In genomic region chr2:200901459-200902072, GRCh38 we compare ENCODE assay signal across 8 cellular contexts. TPM values are rescaled to one million over a fixed set of nuclear protein-coding genes. Genes with fewer than 3 reads are reported as not detected.
DNase-seq lines count a peak whose midpoint lies in the region; ATAC-seq, FAIRE-seq and TF ChIP-seq lines count a peak whose summit lies in the region.

No MANE protein-coding gene starts in this region.

- H2AFZ ChIP-seq in SK-N-SH (ENCODE audit: low read depth): peak overlapping the region; percentile 82

- H3K36me3 ChIP-seq in SK-N-SH (replicated peaks in 1 of 2; ENCODE audit: control insufficient read depth in 1 of 2, insufficient read depth in 2 of 2, low read length in 1 of 2): peaks cover 63 to 69% of the 10 kb centered on the region in 2 experiments

- TF ChIP-seq RAD21 in SK-N-SH (IDR thresholded peaks at IDR 0.05; ENCODE audit: low read length): peak; percentile 82

- TF ChIP-seq POLR2A in GM12891 (IDR thresholded peaks at IDR 0.05; ENCODE audit: low read depth, low read length): no peak

- 9% methylated on average over 4 of the region's 4 CpGs for WGBS in SK-N-SH (ENCODE audit: low lambda C conversion rate)

- no peaks in the 10 kb centered on the region for H3K79me2 ChIP-seq in SK-N-SH (ENCODE audit: insufficient read depth)

- peaks cover 43% of the 10 kb centered on the region for H3F3A ChIP-seq in SK-N-SH (replicated peaks; ENCODE audit: insufficient read depth)

- H3K4me2 ChIP-seq in SK-N-SH: no peak overlapping the region

- FAIRE-seq in GM12891 (lab: Jason Lieb, UNC): peak; percentile 90

- intact Hi-C loops in head of caudate nucleus (cut with DNase I) (loop anchor here (5.0 kb wide), 2 partner anchors 256 to 276 kb away; no protein-coding TSS in a partner anchor), posterior vena cava (cut with DNase I) (loop anchor here in 1 of 2 donors (5.0 kb wide), 1 partner anchor 276 kb away; no protein-coding TSS in a partner anchor)

- TF ChIP-seq EP300 in SK-N-SH (IDR thresholded peaks at IDR 0.05; ENCODE audit: borderline replicate concordance in 1 of 2, low read depth in 1 of 2, low read length in 1 of 2): no peak

- ATAC-seq in HG02678 (IDR thresholded peaks at IDR 0.05; ENCODE audit: unreplicated experiment): peak; percentile 98

- POLR2A ChIA-PET in SK-N-SH (lab: Yijun Ruan, JAX): interaction anchor here (0.8 kb wide), 1 partner anchor 12 kb away, joined by 5 read pairs; the partner anchor contains the start of genes NIF3L1 and PPIL3

- H3K4me1 ChIP-seq in SK-N-SH (ENCODE audit: control insufficient read depth in 1 of 2, insufficient read depth in 2 of 2, low read depth in 1 of 2, low read length in 1 of 2): no peaks in the 10 kb centered on the region; a peak in 1 of 4 replicates

- peak; percentile 59 for DNase-seq in GM12891 (ENCODE audit: insufficient read length, low spot score)
- DNase-seq in NCI-H1092 (lab: John Stamatoyannopoulos, UW): peak; percentile 6
- DNase-seq in SK-N-SH: peak; percentile 79
- DNase-seq in activated naive CD4-positive, alpha-beta T cell treated with anti-CD3 and anti-CD28 coated beads, Interleukin-2, amount 50 U/mL, for 16 hours: peak; percentile 60
- DNase-seq in head of caudate nucleus: peak in 38 of 42 donors; percentile 13 to 81 (median 54)
- DNase-seq in putamen (ENCODE audit: low spot score): peak; percentile 59
- DNase-seq in posterior vena cava (ENCODE audit: low spot score): no peak

- no peaks in the 10 kb centered on the region for H3K9me2 ChIP-seq in SK-N-SH

- H3K9ac ChIP-seq in SK-N-SH: no peak overlapping the region; the same call in 1 of the 2 replicates

- H3K27ac ChIP-seq in SK-N-SH (ENCODE audit: low read depth in 2 of 2, low read length in 1 of 2): peak overlapping the region; percentile 45 to 62; a peak in 3 of 4 replicates

- no peaks in the 10 kb centered on the region for H4K20me1 ChIP-seq in SK-N-SH (ENCODE audit: insufficient read depth)

- CTCF ChIA-PET in SK-N-SH (lab: Yijun Ruan, JAX): interaction anchor here (0.6 to 3.0 kb wide), 23 partner anchors 10 to 293 kb away, joined by 3 to 33 read pairs (median 3); partner anchors contain the start of genes NIF3L1 and PPIL3

- TF ChIP-seq CTCF in SK-N-SH (IDR thresholded peaks at IDR 0.05): peak; percentile 80

- H3K27me3 ChIP-seq in SK-N-SH (ENCODE audit: insufficient read depth): no peaks in the 10 kb centered on the region

- no peak overlapping the region for H3K4me3 ChIP-seq in SK-N-SH (ENCODE audit: low read depth in 2 of 2, low read length in 1 of 2)

- no peaks in the 10 kb centered on the region for H3K9me3 ChIP-seq in SK-N-SH

TF ChIP-seq in GM12891, 5 proteins besides CTCF, POLR2A, EP300 and RAD21:
- TF ChIP-seq PAX5 (IDR thresholded peaks at IDR 0.05; ENCODE audit: insufficient read depth, low read length, severe bottlenecking) (no peak), POU2F2 (IDR thresholded peaks at IDR 0.05; ENCODE audit: low read depth, low read length) (no peak), TAF1 (IDR thresholded peaks at IDR 0.05; ENCODE audit: low read depth, low read length) (no peak), POLR2AphosphoS5 (IDR thresholded peaks at IDR 0.05; ENCODE audit: low read depth, low read length) (no peak), SPI1 (IDR thresholded peaks at IDR 0.05; ENCODE audit: low read depth, low read length) (no peak)

TF ChIP-seq in SK-N-SH, 30 proteins besides CTCF, POLR2A, EP300 and RAD21:
- 0 out of 2 replicates have a peak, but pooled peaks have one; percentile 28 for TF ChIP-seq SIN3A (IDR thresholded peaks at IDR 0.05; ENCODE audit: borderline replicate concordance, low read depth, low read length)
- peak; percentile 34; the same call in 1 of the 2 replicates for TF ChIP-seq MXI1 (IDR thresholded peaks at IDR 0.05; ENCODE audit: low read depth, low read length)
- 0 out of 2 replicates have a peak, but pooled peaks have one; percentile 18 for TF ChIP-seq RFX5 (IDR thresholded peaks at IDR 0.05; ENCODE audit: low read length)
- TF ChIP-seq, protein P1, sequence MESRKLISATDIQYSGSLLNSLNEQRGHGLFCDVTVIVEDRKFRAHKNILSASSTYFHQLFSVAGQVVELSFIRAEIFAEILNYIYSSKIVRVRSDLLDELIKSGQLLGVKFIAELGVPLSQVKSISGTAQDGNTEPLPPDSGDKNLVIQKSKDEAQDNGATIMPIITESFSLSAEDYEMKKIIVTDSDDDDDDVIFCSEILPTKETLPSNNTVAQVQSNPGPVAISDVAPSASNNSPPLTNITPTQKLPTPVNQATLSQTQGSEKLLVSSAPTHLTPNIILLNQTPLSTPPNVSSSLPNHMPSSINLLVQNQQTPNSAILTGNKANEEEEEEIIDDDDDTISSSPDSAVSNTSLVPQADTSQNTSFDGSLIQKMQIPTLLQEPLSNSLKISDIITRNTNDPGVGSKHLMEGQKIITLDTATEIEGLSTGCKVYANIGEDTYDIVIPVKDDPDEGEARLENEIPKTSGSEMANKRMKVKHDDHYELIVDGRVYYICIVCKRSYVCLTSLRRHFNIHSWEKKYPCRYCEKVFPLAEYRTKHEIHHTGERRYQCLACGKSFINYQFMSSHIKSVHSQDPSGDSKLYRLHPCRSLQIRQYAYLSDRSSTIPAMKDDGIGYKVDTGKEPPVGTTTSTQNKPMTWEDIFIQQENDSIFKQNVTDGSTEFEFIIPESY (IDR thresholded peaks at IDR 0.05; ENCODE audit: borderline replicate concordance, low read depth): no peak
- peak; percentile 77 for TF ChIP-seq SMC3 (IDR thresholded peaks at IDR 0.05; ENCODE audit: low read depth, low read length)

RNA-seq across cellular contexts. Expression of gene NIF3L1, which starts 12.4 kb away (rescaled TPM):
- 17.8 TPM for polyA plus RNA-seq in GM12891 (2012; ENCODE audit: low read depth, missing spikeins)
- polyA plus RNA-seq in SK-N-SH (2012; rRNA removed): 52.4 and 77.6 TPM in 2 replicates
- polyA plus RNA-seq in SK-N-SH (2012; cell fraction: cytosol; rRNA removed): 59.5 and 64.1 TPM in 2 replicates
- 42.3 and 75.9 TPM in 2 replicates for polyA plus RNA-seq in SK-N-SH (2012; cell fraction: nucleus; rRNA removed)
- 10 to 100 TPM; 19.0 to 19.1 TPM for total RNA-seq in posterior vena cava

RNA-seq across cellular contexts. Expression of gene PPIL3, which starts 12.7 kb away (rescaled TPM):
- 61.1 TPM for polyA plus RNA-seq in GM12891 (2012; ENCODE audit: low read depth, missing spikeins)
- 44.9 and 56.5 TPM in 2 replicates for polyA plus RNA-seq in SK-N-SH (2012; rRNA removed)
- 68.0 and 81.8 TPM in 2 replicates for polyA plus RNA-seq in SK-N-SH (2012; cell fraction: cytosol; rRNA removed)
- polyA plus RNA-seq in SK-N-SH (2012; cell fraction: nucleus; rRNA removed): 38.0 and 83.2 TPM in 2 replicates
- total RNA-seq in posterior vena cava: 10 to 100 TPM; 18.0 to 20.6 TPM

RNA-seq across cellular contexts. Expression of gene CLK1, which starts 37.1 kb away (rescaled TPM):
- polyA plus RNA-seq in GM12891 (2012; ENCODE audit: low read depth, missing spikeins): 42.5 TPM
- polyA plus RNA-seq in SK-N-SH (2012; rRNA removed): 31.1 and 40.1 TPM in 2 replicates
- polyA plus RNA-seq in SK-N-SH (2012; cell fraction: cytosol; rRNA removed): 17.8 and 23.5 TPM in 2 replicates
- polyA plus RNA-seq in SK-N-SH (2012; cell fraction: nucleus; rRNA removed): 86.8 and 181 TPM in 2 replicates
- 100 to 1,000 TPM in 1 of 2 donors, 10 to 100 TPM in 1; 91.2 to 127 TPM for total RNA-seq in posterior vena cava
